ENCODE assay signal across 1 cellular context in genomic region chr7:81676105-81676811, GRCh38.
TF ChIP-seq lines count a peak whose summit lies in the region.

No MANE protein-coding gene starts in this region.

TF ChIP-seq in GM23338, 12 proteins besides CTCF, POLR2A, EP300 and RAD21 (continued from another document):
- TF ChIP-seq ZNF462 (CRISPR knock-in tag; IDR thresholded peaks at IDR 0.05) (no peak), REST (IDR thresholded peaks at IDR 0.05; ENCODE audit: unreplicated experiment) (no peak), STAT1 (IDR thresholded peaks at IDR 0.05; ENCODE audit: unreplicated experiment) (no peak)
